In genomic region chr1:53362270-53362669, GRCh38 we compare ENCODE assay signal across 17 cellular contexts.
"Had no signal": no experiment of that assay in that cellular context is flagged by ENCODE, and none has a peak within 500 bp of the region (broad histone marks: within the 10 kb centered on the region; RNA-seq: fewer than 3 reads in every experiment).

No MANE protein-coding gene starts in this region.

- DNase-seq: activated CD4-positive, alpha-beta T cell treated with anti-CD3 and anti-CD28 coated beads for 4 hours; activated CD8-positive, alpha-beta T cell treated with anti-CD3 and anti-CD28 coated beads, Interleukin-2, amount 10 ng/mL, durations not matched to agents 7 days and 5 days; brain microvascular endothelial cell; cerebellar nuclear complex; esophagus squamous epithelium; foreskin keratinocyte; left ventricle myocardium inferior; nucleus accumbens; right cardiac atrium; stimulated activated naive CD4-positive, alpha-beta T cell; substantia nigra; SW 1271 had no signal

- H3K4me1 ChIP-seq: esophagus squamous epithelium, foreskin keratinocyte, left ventricle myocardium inferior, SJSA1 had no signal

- H3K27me3 ChIP-seq: brain microvascular endothelial cell, dorsolateral prefrontal cortex, SJSA1 had no signal

- H3K4me3 Mint-ChIP-seq: activated CD8-positive, alpha-beta T cell treated with anti-CD3 and anti-CD28 coated beads, Interleukin-2, amount 10 ng/mL, durations not matched to agents 7 days and 5 days; T-helper 2 cell treated with Interferon-gamma antibody and Interleukin-4, amounts not matched to agents 5 μg/mL and 100 μg/mL, for 36 hours had no signal

- H3K4me3 ChIP-seq: dorsolateral prefrontal cortex, esophagus squamous epithelium, left ventricle myocardium inferior, SJSA1 had no signal

- ATAC-seq: activated CD8-positive, alpha-beta T cell treated with anti-CD3 and anti-CD28 coated beads, Interleukin-2, amount 10 ng/mL, durations not matched to agents 7 days and 5 days; activated naive CD4-positive, alpha-beta T cell treated with anti-CD3 and anti-CD28 coated beads, Interleukin-2, amount 50 U/mL, for 72 hours had no signal

- H3K36me3 ChIP-seq: brain microvascular endothelial cell, esophagus squamous epithelium, left ventricle myocardium inferior, SJSA1 had no signal

- H3K27ac Mint-ChIP-seq: activated CD8-positive, alpha-beta T cell treated with anti-CD3 and anti-CD28 coated beads, Interleukin-2, amount 10 ng/mL, durations not matched to agents 7 days and 5 days; progenitor cell of endocrine pancreas; T-helper 2 cell treated with Interferon-gamma antibody and Interleukin-4, amounts not matched to agents 5 μg/mL and 100 μg/mL, for 36 hours had no signal

- H3K27ac ChIP-seq: brain microvascular endothelial cell, dorsolateral prefrontal cortex, esophagus squamous epithelium, foreskin keratinocyte, left ventricle myocardium inferior, SJSA1 had no signal

- H3K9me3 Mint-ChIP-seq: T-helper 2 cell treated with Interferon-gamma antibody and Interleukin-4, amounts not matched to agents 5 μg/mL and 100 μg/mL, for 36 hours had no signal
